In the genomic region with DNA sequence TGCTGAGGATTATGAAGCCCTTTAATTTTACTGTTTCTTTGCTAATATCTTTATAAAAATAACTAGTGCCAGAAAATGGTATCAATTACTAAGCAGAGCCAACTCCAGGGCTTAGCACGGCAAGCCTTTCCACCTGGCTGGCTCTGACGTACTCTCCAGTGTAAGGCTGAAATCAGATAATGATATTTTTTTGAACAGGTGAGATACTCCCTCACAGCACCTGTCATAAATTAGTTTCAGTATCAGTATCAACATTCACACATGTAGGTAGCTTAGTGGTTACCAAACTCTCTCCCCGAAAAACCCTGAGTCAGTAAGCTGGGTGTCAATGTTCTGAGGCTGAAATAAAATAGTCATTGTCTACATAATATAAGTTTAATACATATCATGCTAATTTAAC, we compare ENCODE assay signal across 1 cellular context.
TF ChIP-seq lines count a peak whose summit lies in the region.

No MANE protein-coding gene starts in this region.

TF ChIP-seq in GM23338, 12 proteins besides CTCF, POLR2A, EP300 and RAD21 (continued from another document):
- TF ChIP-seq, protein P1, sequence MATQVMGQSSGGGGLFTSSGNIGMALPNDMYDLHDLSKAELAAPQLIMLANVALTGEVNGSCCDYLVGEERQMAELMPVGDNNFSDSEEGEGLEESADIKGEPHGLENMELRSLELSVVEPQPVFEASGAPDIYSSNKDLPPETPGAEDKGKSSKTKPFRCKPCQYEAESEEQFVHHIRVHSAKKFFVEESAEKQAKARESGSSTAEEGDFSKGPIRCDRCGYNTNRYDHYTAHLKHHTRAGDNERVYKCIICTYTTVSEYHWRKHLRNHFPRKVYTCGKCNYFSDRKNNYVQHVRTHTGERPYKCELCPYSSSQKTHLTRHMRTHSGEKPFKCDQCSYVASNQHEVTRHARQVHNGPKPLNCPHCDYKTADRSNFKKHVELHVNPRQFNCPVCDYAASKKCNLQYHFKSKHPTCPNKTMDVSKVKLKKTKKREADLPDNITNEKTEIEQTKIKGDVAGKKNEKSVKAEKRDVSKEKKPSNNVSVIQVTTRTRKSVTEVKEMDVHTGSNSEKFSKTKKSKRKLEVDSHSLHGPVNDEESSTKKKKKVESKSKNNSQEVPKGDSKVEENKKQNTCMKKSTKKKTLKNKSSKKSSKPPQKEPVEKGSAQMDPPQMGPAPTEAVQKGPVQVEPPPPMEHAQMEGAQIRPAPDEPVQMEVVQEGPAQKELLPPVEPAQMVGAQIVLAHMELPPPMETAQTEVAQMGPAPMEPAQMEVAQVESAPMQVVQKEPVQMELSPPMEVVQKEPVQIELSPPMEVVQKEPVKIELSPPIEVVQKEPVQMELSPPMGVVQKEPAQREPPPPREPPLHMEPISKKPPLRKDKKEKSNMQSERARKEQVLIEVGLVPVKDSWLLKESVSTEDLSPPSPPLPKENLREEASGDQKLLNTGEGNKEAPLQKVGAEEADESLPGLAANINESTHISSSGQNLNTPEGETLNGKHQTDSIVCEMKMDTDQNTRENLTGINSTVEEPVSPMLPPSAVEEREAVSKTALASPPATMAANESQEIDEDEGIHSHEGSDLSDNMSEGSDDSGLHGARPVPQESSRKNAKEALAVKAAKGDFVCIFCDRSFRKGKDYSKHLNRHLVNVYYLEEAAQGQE (IDR thresholded peaks at IDR 0.05; ENCODE audit: unreplicated experiment), result no peak
- no peak for TF ChIP-seq ZNF114 (CRISPR knock-in tag; IDR thresholded peaks at IDR 0.05)
- TF ChIP-seq ZNF331 (CRISPR knock-in tag; IDR thresholded peaks at IDR 0.05; ENCODE audit: low read depth), result no peak
